In genomic region chr13:75482070-75482819, GRCh38 we compare ENCODE assay signal across 8 cellular contexts. TPM values are rescaled to one million over a fixed set of nuclear protein-coding genes. Genes with fewer than 3 reads are reported as not detected.
DNase-seq lines count a peak whose midpoint lies in the region; ATAC-seq, FAIRE-seq and TF ChIP-seq lines count a peak whose summit lies in the region.

TBC1D4 (minus strand) TSS chr13:75482169; CDS start chr13:75481767, 402 bp downstream.

- peak; percentile 85 for TF ChIP-seq RAD21 in HepG2 (CRISPR knock-in tag; IDR thresholded peaks at IDR 0.05)

- H3K4me3 Mint-ChIP-seq in CD14-positive monocyte, result peak within 1 kb of the TSS; percentile 99
- H3K4me3 Mint-ChIP-seq in activated CD4-positive, alpha-beta T cell treated with anti-CD3 and anti-CD28 coated beads, Interleukin-2, amount 10 ng/mL, durations not matched to agents 7 days and 5 days, result peak within 1 kb of the TSS; percentile 86

- peak; percentile 73 for ATAC-seq in HG03378 (IDR thresholded peaks at IDR 0.05; ENCODE audit: unreplicated experiment)
- ATAC-seq in HepG2, result peak; percentile 88

- TF ChIP-seq CTCF in CD14-positive monocyte (IDR thresholded peaks at IDR 0.05) (peak; percentile 88), dorsolateral prefrontal cortex (IDR thresholded peaks at IDR 0.05 in 54 of 56, conservative IDR thresholded peaks at IDR 0.05 in 2 of 56; ENCODE audit: low read depth in 1 of 56, partially characterized antibody in 56 of 56) (peak; percentile 55 to 87 (median 75)), HepG2 (CRISPR knock-in tag; IDR thresholded peaks at IDR 0.05) (peak; percentile 84)

- DNase-seq in CD14-positive monocyte (ENCODE audit: low spot score) (peak; percentile 73), GM19238 (ENCODE audit: insufficient read length, low spot score) (peak; percentile 56), NCI-H510A treated with DMSO at 0.1 percent for 48 hours (lab: John Stamatoyannopoulos, UW) (peak; percentile 45), dorsolateral prefrontal cortex (peak; percentile 51 to 82 (median 72)), HepG2 (ENCODE audit: low spot score) (peak; percentile 87)
- peak; percentile 60 for DNase-seq in activated CD4-positive, alpha-beta T cell treated with anti-CD3 and anti-CD28 coated beads, Interleukin-2, amount 10 ng/mL, durations not matched to agents 7 days and 5 days
- DNase-seq in stimulated activated CD4-positive, alpha-beta T cell treated with anti-CD3 and anti-CD28 coated beads, Interleukin-4, amount 100 ng/mL, for 4 hours, result peak; percentile 38 to 43

- peaks cover 36 to 53% (median 45%) of the 10 kb centered on the region in 3 donors for H3K27me3 Mint-ChIP-seq in CD14-positive monocyte (ENCODE audit: low read depth in 3 of 3)
- H3K27me3 Mint-ChIP-seq in activated CD4-positive, alpha-beta T cell treated with anti-CD3 and anti-CD28 coated beads, Interleukin-2, amount 10 ng/mL, durations not matched to agents 7 days and 5 days, result peaks cover 72% of the 10 kb centered on the region

- no peaks in the 10 kb centered on the region for H3K9me3 ChIP-seq in HepG2 (ENCODE audit: low read length)

- peak in 1 of 2 experiments; percentile 58; a peak in 2 of 4 replicates for TF ChIP-seq EP300 in HepG2 (IDR thresholded peaks at IDR 0.05; ENCODE audit: low read depth in 2 of 2, low read length in 2 of 2)
- no peak for TF ChIP-seq EP300 in HepG2 (CRISPR knock-in tag; IDR thresholded peaks at IDR 0.05; ENCODE audit: borderline replicate concordance)

- no TSS peak for BruUV-seq in HepG2 (replicated peaks; lab: Mats Ljungman, UMichigan)

- in situ Hi-C loops in HepG2 (cut with HindIII; ENCODE audit: extremely low pct_ligation_motif_present, low pct_unique_long_range_greater_than_20kb), result loop anchor here (5.0 kb wide), 1 partner anchor 110 kb away; no protein-coding TSS in a partner anchor

- no peaks in the 10 kb centered on the region for H3K36me3 ChIP-seq in HepG2 (replicated peaks in 1 of 2; ENCODE audit: control insufficient read depth in 1 of 2, insufficient read depth in 2 of 2, low read length in 2 of 2)

- peaks cover 46% of the 10 kb centered on the region for H3K4me1 Mint-ChIP-seq in CD14-positive monocyte
- H3K4me1 Mint-ChIP-seq in activated CD4-positive, alpha-beta T cell treated with anti-CD3 and anti-CD28 coated beads, Interleukin-2, amount 10 ng/mL, durations not matched to agents 7 days and 5 days, result peaks cover 19% of the 10 kb centered on the region

- H3K27me3 ChIP-seq in dorsolateral prefrontal cortex (peaks cover 0 to 7% (median 0%) of the 10 kb centered on the region in 45 donors), HepG2 (ENCODE audit: control insufficient read depth in 1 of 2, insufficient read depth in 2 of 2, low read length in 2 of 2) (no peaks in the 10 kb centered on the region; a peak in 2 of 5 replicates)

- H2AFZ ChIP-seq in HepG2 (ENCODE audit: low read length), result no peak within 1 kb of the TSS

- 0% methylated on average over 43 of the region's 58 CpGs for WGBS in HepG2 (ENCODE audit: low lambda C conversion rate)

- H3K4me2 ChIP-seq in HepG2 (ENCODE audit: low read depth, low read length), result peak within 1 kb of the TSS; percentile 99

- CTCF ChIA-PET in activated CD4-positive, alpha-beta T cell treated with anti-CD3 and anti-CD28 coated beads, Interleukin-2, amount 10 ng/mL, durations not matched to agents 7 days and 5 days (lab: Charles Lee), result interaction anchor here (0.7 to 1.8 kb wide), 4 partner anchors 10 to 169 kb away, joined by 3 to 7 read pairs (median 3); no protein-coding TSS in a partner anchor
- CTCF ChIA-PET in HepG2 (lab: Yijun Ruan, JAX; ENCODE audit: low intra/inter-chr PET ratio, low total read pairs), result interaction anchor here (1.0 to 2.0 kb wide), 3 partner anchors 67 to 110 kb away, joined by 4 to 22 read pairs (median 4); partner anchors contain the start of gene UCHL3

- intact Hi-C loops in CD14-positive monocyte (cut with micrococcal nuclease) (loop anchor here (5.0 kb wide), 2 partner anchors 55 to 65 kb away; partner anchors contain the start of genes COMMD6 (in 1 of the 2) and UCHL3 (in 1 of the 2)), dorsolateral prefrontal cortex (cut with DNase I) (loop anchor here (1.0 to 5.0 kb wide), 5 partner anchors 50 to 110 kb away; partner anchors contain the start of genes COMMD6 (in 1 of the 2) and UCHL3 (in 1 of the 2)), HepG2 (cut with micrococcal nuclease; ENCODE audit: unreplicated experiment) (loop anchor here (1.0 to 5.0 kb wide), 5 partner anchors 23 to 110 kb away; partner anchors contain the start of gene UCHL3)

- peaks cover 3% of the 10 kb centered on the region in 2 donors for H3K36me3 Mint-ChIP-seq in CD14-positive monocyte
- H3K36me3 Mint-ChIP-seq in activated CD4-positive, alpha-beta T cell treated with anti-CD3 and anti-CD28 coated beads, Interleukin-2, amount 10 ng/mL, durations not matched to agents 7 days and 5 days (ENCODE audit: low read depth), result no peaks in the 10 kb centered on the region

- peak; percentile 51 to 77; a peak in 3 of 4 replicates for TF ChIP-seq POLR2A in HepG2 (IDR thresholded peaks at IDR 0.05; ENCODE audit: insufficient read depth in 1 of 2, low read depth in 2 of 2, low read length in 2 of 2)

- peaks cover 44% of the 10 kb centered on the region for H3K79me2 ChIP-seq in HepG2 (ENCODE audit: insufficient read depth, low read length)

- H3K27ac ChIP-seq in dorsolateral prefrontal cortex (peak within 1 kb of the TSS in 57 of 59 donors; percentile 43 to 89 (median 81)), HepG2 (ENCODE audit: extremely low read length, insufficient read depth, low read length) (peak within 1 kb of the TSS; percentile 91)

- peaks cover 18% of the 10 kb centered on the region for H4K20me1 ChIP-seq in HepG2 (ENCODE audit: insufficient read depth, low read length)

- peak within 1 kb of the TSS; percentile 70 to 89 (median 84) for H3K27ac Mint-ChIP-seq in CD14-positive monocyte
- H3K27ac Mint-ChIP-seq in activated CD4-positive, alpha-beta T cell treated with anti-CD3 and anti-CD28 coated beads, Interleukin-2, amount 10 ng/mL, durations not matched to agents 7 days and 5 days, result peak within 1 kb of the TSS; percentile 58

- peak within 1 kb of the TSS; percentile 84 for H3K9ac ChIP-seq in HepG2 (ENCODE audit: insufficient read depth, low read depth, low read length)

- H3K4me1 ChIP-seq in HepG2 (ENCODE audit: insufficient read depth, low read length), result peaks cover 50% of the 10 kb centered on the region

- H3K4me3 ChIP-seq in dorsolateral prefrontal cortex (peak within 1 kb of the TSS; percentile 64 to 96 (median 81)), HepG2 (replicated peaks in 1 of 3; ENCODE audit: insufficient read depth in 1 of 3, low read depth in 2 of 3, low read length in 3 of 3) (peak within 1 kb of the TSS; percentile 92 to 94 (median 93))

- POLR2A ChIA-PET in activated CD4-positive, alpha-beta T cell treated with anti-CD3 and anti-CD28 coated beads, Interleukin-2, amount 10 ng/mL, durations not matched to agents 7 days and 5 days (lab: Charles Lee), result no interaction called here
- POLR2A ChIA-PET in HepG2 (lab: Yijun Ruan, JAX), result interaction anchor here (0.6 to 5.1 kb wide), 18 partner anchors 13 to 152 kb away, joined by 3 to 52 read pairs (median 4); partner anchors contain the start of gene UCHL3

- no peak for FAIRE-seq in HepG2 (lab: Jason Lieb, UNC)

- peaks cover 0 to 7% (median 3%) of the 10 kb centered on the region in 7 donors for H3K9me3 Mint-ChIP-seq in CD14-positive monocyte
- H3K9me3 Mint-ChIP-seq in activated CD4-positive, alpha-beta T cell treated with anti-CD3 and anti-CD28 coated beads, Interleukin-2, amount 10 ng/mL, durations not matched to agents 7 days and 5 days, result no peaks in the 10 kb centered on the region

TF ChIP-seq in HepG2, 621 proteins besides CTCF, POLR2A, EP300 and RAD21 (continues in another document):
- TF ChIP-seq RXRA (CRISPR knock-in tag; IDR thresholded peaks at IDR 0.05), result peak; percentile 65; the same call in 1 of the 2 replicates
- peak; percentile 37; the same call in 1 of the 2 replicates for TF ChIP-seq MYPOP (CRISPR knock-in tag; IDR thresholded peaks at IDR 0.05)
- no peak; the same call in 1 of the 2 replicates for TF ChIP-seq MEIS1 (CRISPR knock-in tag; IDR thresholded peaks at IDR 0.05; ENCODE audit: borderline replicate concordance)

RNA-seq across cellular contexts. Expression of gene TBC1D4, which starts in this region (rescaled TPM):
- polyA plus RNA-seq in CD14-positive monocyte, result 1 to 10 TPM; 2.0 to 2.5 TPM
- 10 to 100 TPM; 27.2 to 32.9 TPM for total RNA-seq in activated CD4-positive, alpha-beta T cell treated with anti-CD3 and anti-CD28 coated beads, Interleukin-2, amount 10 ng/mL, durations not matched to agents 7 days and 5 days
- 10 to 100 TPM; 11.9 to 37.3 (median 23.9) TPM for total RNA-seq in dorsolateral prefrontal cortex
- 35.9 and 55.4 TPM in 2 replicates for total RNA-seq in HepG2 (2016; rRNA removed; fragmentation: Illumina TruSeq; extraction: Trizol)
- 9.8 and 11.6 TPM in 2 replicates for total RNA-seq in HepG2 (2016; cell fraction: cytosol; rRNA removed; fragmentation: Illumina TruSeq; extraction: Trizol; ENCODE audit: low read depth)
- total RNA-seq in HepG2 (2016; cell fraction: insoluble cytoplasmic fraction; rRNA removed; fragmentation: Illumina TruSeq; extraction: Trizol), result 34.7 and 51.3 TPM in 2 replicates
- 15.2 and 16.2 TPM in 2 replicates for total RNA-seq in HepG2 (2016; cell fraction: membrane; rRNA removed; fragmentation: Illumina TruSeq; extraction: Trizol)
- 40.3 and 42.3 TPM in 2 replicates for total RNA-seq in HepG2 (2016; cell fraction: nucleus; rRNA removed; fragmentation: Illumina TruSeq; extraction: Trizol)
- 61.0 and 64.4 TPM in 2 replicates for polyA plus RNA-seq in HepG2 (2011; rRNA removed)
- polyA plus RNA-seq in HepG2 (2011; cell fraction: cytosol; rRNA removed), result 51.3 and 56.0 TPM in 2 replicates
- 38.5 and 39.0 TPM in 2 replicates for polyA plus RNA-seq in HepG2 (2011; cell fraction: nucleus; rRNA removed)
- 34.3 and 36.4 TPM in 2 replicates for polyA plus RNA-seq in HepG2 (2012)
- polyA plus RNA-seq in HepG2 (2016; cell fraction: cytosol; fragmentation: Illumina TruSeq; extraction: Trizol; ENCODE audit: low read depth), result 0.92 and 0.95 TPM in 2 replicates
- polyA plus RNA-seq in HepG2 (2016; cell fraction: insoluble cytoplasmic fraction; fragmentation: Illumina TruSeq; extraction: Trizol; ENCODE audit: low read depth), result 40.9 and 42.4 TPM in 2 replicates
- polyA plus RNA-seq in HepG2 (2016; cell fraction: membrane; fragmentation: Illumina TruSeq; extraction: Trizol; ENCODE audit: low read depth), result 4.8 and 5.3 TPM in 2 replicates
- polyA plus RNA-seq in HepG2 (2016; cell fraction: nucleus; fragmentation: Illumina TruSeq; extraction: Trizol; ENCODE audit: insufficient read depth, low read depth), result 33.6 TPM in 2 replicates
- 53.3 and 125 TPM in 2 replicates for polyA minus RNA-seq in HepG2 (2011; rRNA and poly(A)+ RNA removed; ENCODE audit: low replicate concordance)
- polyA minus RNA-seq in HepG2 (2011; cell fraction: cytosol; rRNA and poly(A)+ RNA removed), result 88.0 and 94.2 TPM in 2 replicates
- 138 and 139 TPM in 2 replicates for polyA minus RNA-seq in HepG2 (2011; cell fraction: nucleus; rRNA and poly(A)+ RNA removed)

Comparison
In these comparisons a context has a peak if more than half of its experiments do, and no peak if none do; other contexts are left out.
1. Peak in every context shown above with its lines: DNase-seq, ATAC-seq, H3K4me3 ChIP-seq and H3K27ac ChIP-seq.